In the genomic region with DNA sequence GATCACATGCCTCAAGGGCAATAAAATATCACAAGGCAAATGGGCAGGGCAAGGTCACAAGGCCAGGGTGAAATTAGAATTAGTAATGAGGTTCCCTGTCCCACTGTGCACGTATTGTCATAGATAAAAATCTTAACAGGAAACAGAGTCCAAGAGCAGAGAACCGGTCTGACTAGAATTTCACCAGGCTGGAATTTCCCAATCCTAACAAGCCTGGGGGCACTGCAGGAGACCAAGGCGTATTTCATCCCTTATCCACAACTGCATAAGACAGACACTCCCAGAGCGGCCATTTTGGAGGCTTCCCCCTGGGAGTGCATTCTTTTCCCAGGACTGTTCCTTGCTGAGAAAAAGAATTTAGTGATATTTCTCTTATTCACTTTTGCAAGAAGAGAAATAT, we compare ENCODE assay signal across 15 cellular contexts. TPM values are rescaled to one million over a fixed set of nuclear protein-coding genes. Genes with fewer than 3 reads are reported as not detected.
"Had no signal": no experiment of that assay in that cellular context is flagged by ENCODE, and none has a peak within 500 bp of the region (broad histone marks: within the 10 kb centered on the region; RNA-seq: fewer than 3 reads in every experiment).

No MANE protein-coding gene starts in this region.

- H3K4me3 ChIP-seq: gastroesophageal sphincter, heart right ventricle, lung, pancreas, thoracic aorta, uterus had no signal

- H3K36me3 ChIP-seq: gastroesophageal sphincter, heart right ventricle, pancreas, thoracic aorta, uterus had no signal

- H3K4me1 ChIP-seq: gastroesophageal sphincter, heart right ventricle, pancreas, uterus had no signal

- FAIRE-seq: islet of Langerhans, pancreas had no signal

- H3K9me3 ChIP-seq: pancreas, thoracic aorta, uterus had no signal

- DNase-seq: activated CD4-positive, alpha-beta T cell treated with anti-CD3 and anti-CD28 coated beads, Interleukin-2, amount 10 ng/mL, durations not matched to agents 7 days and 5 days; activated CD4-positive, CD25-positive, alpha-beta regulatory T cell; activated CD8-positive, alpha-beta memory T cell treated with anti-CD3 and anti-CD28 coated beads for 24 hours; activated naive CD8-positive, alpha-beta T cell treated with anti-CD3 and anti-CD28 coated beads for 36 hours; effector memory CD4-positive, alpha-beta T cell; heart right ventricle; naive B cell; pancreas; stimulated activated CD4-positive, alpha-beta T cell treated with anti-CD3 and anti-CD28 coated beads, Interleukin-2, amount 100 ng/mL, for 24 hours; uterus had no signal

- H3K27me3 ChIP-seq: gastroesophageal sphincter, heart right ventricle, pancreas, uterus had no signal

- H3K27ac ChIP-seq: gastroesophageal sphincter, heart right ventricle, pancreas, thoracic aorta, uterus had no signal

RNA-seq across cellular contexts. Expression of a gene that starts 25.9 kb away (rescaled TPM):
- total RNA-seq: activated CD4-positive, alpha-beta T cell treated with anti-CD3 and anti-CD28 coated beads, Interleukin-2, amount 10 ng/mL, durations not matched to agents 7 days and 5 days; T-helper 2 cell treated with Interferon-gamma antibody and Interleukin-4, amounts not matched to agents 100 ng/mL and 5 ng/mL, for 36 hours had no signal
